ENCODE assay signal across 10 cellular contexts in genomic region chr17:78387982-78388941, GRCh38. TPM values are rescaled to one million over a fixed set of nuclear protein-coding genes. Genes with fewer than 3 reads are reported as not detected.
DNase-seq lines count a peak whose midpoint lies in the region; ATAC-seq, FAIRE-seq and TF ChIP-seq lines count a peak whose summit lies in the region.
"Had no signal": no experiment of that assay in that cellular context is flagged by ENCODE, and none has a peak within 500 bp of the region (broad histone marks: within the 10 kb centered on the region; RNA-seq: fewer than 3 reads in every experiment).

No MANE protein-coding gene starts in this region.

- peaks cover 92% of the 10 kb centered on the region for H3K36me3 Mint-ChIP-seq in activated T-cell treated with anti-CD3 and anti-CD28 coated beads, Interleukin-2, amount 50 U/mL, for 24 hours (ENCODE audit: low read depth)
- peaks cover 14% of the 10 kb centered on the region for H3K36me3 Mint-ChIP-seq in activated B cell treated with CpG ODN at 0.5 μM for 24 hours (ENCODE audit: low read depth)
- peaks cover 0 to 1% (median under 1%) of the 10 kb centered on the region in 3 donors for H3K36me3 Mint-ChIP-seq in immature natural killer cell

- H3K4me1 Mint-ChIP-seq in activated T-cell treated with anti-CD3 and anti-CD28 coated beads, Interleukin-2, amount 50 U/mL, for 24 hours (ENCODE audit: low read depth): peaks cover 92% of the 10 kb centered on the region
- peaks cover 83% of the 10 kb centered on the region for H3K4me1 Mint-ChIP-seq in activated B cell treated with CpG ODN at 0.5 μM for 24 hours
- H3K4me1 Mint-ChIP-seq in immature natural killer cell: peaks cover 71 to 73% of the 10 kb centered on the region in 2 donors

- no peak for TF ChIP-seq EP300 in transverse colon (IDR thresholded peaks at IDR 0.05; ENCODE audit: low read depth)

- H3K4me3 Mint-ChIP-seq in activated T-cell treated with anti-CD3 and anti-CD28 coated beads, Interleukin-2, amount 50 U/mL, for 24 hours: peak overlapping the region; percentile 56
- H3K4me3 Mint-ChIP-seq in activated B cell treated with CpG ODN at 0.5 μM for 24 hours (peak overlapping the region; percentile 69), immature natural killer cell (peak overlapping the region in 1 of 5 donors; percentile 24)

- ATAC-seq in activated B cell treated with CpG ODN at 0.5 μM for 24 hours (ENCODE audit: low read depth): peak; percentile 61
- no peak for ATAC-seq in GM19023 (IDR thresholded peaks at IDR 0.05; ENCODE audit: unreplicated experiment)

- in situ Hi-C loops in transverse colon (cut with MboI; ENCODE audit: low pct_ligation_motif_present in 1 of 4, low pct_unique_long_range_greater_than_20kb in 1 of 4, low sequenced_read_pairs in 3 of 4): no loop called here

- H3K27me3 ChIP-seq in transverse colon: no peaks in the 10 kb centered on the region

- H3K4me1 ChIP-seq in transverse colon: peaks cover 20 to 74% (median 40%) of the 10 kb centered on the region in 4 donors

- intact Hi-C loops in activated B cell treated with CpG ODN at 0.5 μM for 24 hours (cut with micrococcal nuclease): no loop called here
- intact Hi-C loops in transverse colon (cut with DNase I; ENCODE audit: low total_unique reads): no loop called here

- H3K36me3 ChIP-seq in transverse colon: no peaks in the 10 kb centered on the region

- TF ChIP-seq CTCF in activated B cell treated with CpG ODN at 0.5 μM for 24 hours (IDR thresholded peaks at IDR 0.05): no peak
- TF ChIP-seq CTCF in transverse colon (IDR thresholded peaks at IDR 0.05): no peak

- CTCF ChIA-PET in activated B cell treated with CpG ODN at 0.5 μM for 24 hours (lab: Charles Lee): interaction anchor here (0.6 to 2.1 kb wide), 7 partner anchors 25 to 138 kb away, joined by 3 to 9 read pairs (median 4); no protein-coding TSS in a partner anchor

- H3K27ac Mint-ChIP-seq in activated T-cell treated with anti-CD3 and anti-CD28 coated beads, Interleukin-2, amount 50 U/mL, for 24 hours: peak overlapping the region; percentile 100
- H3K27ac Mint-ChIP-seq in activated B cell treated with CpG ODN at 0.5 μM for 24 hours: peak overlapping the region; percentile 88
- H3K27ac Mint-ChIP-seq in immature natural killer cell: peak overlapping the region in 4 of 6 donors; percentile 38 to 83 (median 66)

- DNase-seq in activated T-cell treated with anti-CD3 and anti-CD28 coated beads, Interleukin-2, amount 50 U/mL, for 24 hours: no peak
- DNase-seq in activated T-cell treated with anti-CD3 and anti-CD28 coated beads, Interleukin-2, amount 50 U/mL, for 48 hours: no peak
- DNase-seq in activated B cell treated with CpG ODN at 0.5 μM for 24 hours (no peak), immature natural killer cell (no peak), transverse colon (peak; percentile 37), frontal cortex (ENCODE audit: low spot score in 2 of 2) (no peak), DMS 273 (lab: John Stamatoyannopoulos, UW; ENCODE audit: unreplicated experiment) (no peak)
- DNase-seq: islet precursor cell had no signal

- POLR2A ChIA-PET in activated B cell treated with CpG ODN at 0.5 μM for 24 hours (lab: Charles Lee): interaction anchor here (0.6 to 1.2 kb wide), 5 partner anchors 18 to 534 kb away, joined by 3 to 9 read pairs (median 3); no protein-coding TSS in a partner anchor

- H3K4me3 ChIP-seq in transverse colon: no peak overlapping the region

- H3K9me3 ChIP-seq in transverse colon: no peaks in the 10 kb centered on the region

- peak overlapping the region; percentile 68 to 91 (median 79) for H3K27ac ChIP-seq in transverse colon
- H3K27ac ChIP-seq: C4-2B had no signal

- no peaks in the 10 kb centered on the region for H3K27me3 Mint-ChIP-seq in activated T-cell treated with anti-CD3 and anti-CD28 coated beads, Interleukin-2, amount 50 U/mL, for 24 hours
- H3K27me3 Mint-ChIP-seq in activated B cell treated with CpG ODN at 0.5 μM for 24 hours (no peaks in the 10 kb centered on the region), immature natural killer cell (ENCODE audit: low read depth in 3 of 3) (peaks cover 0 to 3% (median 1%) of the 10 kb centered on the region in 3 donors)

- FAIRE-seq in frontal cortex (lab: Jason Lieb, UNC): no peak

- WGBS in transverse colon (ENCODE audit: low coverage in 1 of 2), 2 donors: 46 to 67% methylated on average over 1 to 10 of the region's 10 CpGs

- no peaks in the 10 kb centered on the region for H3K9me3 Mint-ChIP-seq in activated T-cell treated with anti-CD3 and anti-CD28 coated beads, Interleukin-2, amount 50 U/mL, for 24 hours
- H3K9me3 Mint-ChIP-seq in activated B cell treated with CpG ODN at 0.5 μM for 24 hours: no peaks in the 10 kb centered on the region
- no peaks in the 10 kb centered on the region for H3K9me3 Mint-ChIP-seq in immature natural killer cell

- no peak for TF ChIP-seq POLR2A in transverse colon (IDR thresholded peaks at IDR 0.05)

RNA-seq across cellular contexts. Expression of gene PGS1, which starts 9.8 kb away (rescaled TPM):
- total RNA-seq in activated B cell treated with CpG ODN at 0.5 μM for 24 hours (55.2 and 76.1 TPM in 2 replicates), transverse colon (10 to 100 TPM; 32.1 to 77.6 (median 60.1) TPM), frontal cortex (18.8 TPM)
- 10 to 100 TPM; 17.0 to 27.5 (median 27.2) TPM for polyA plus RNA-seq in immature natural killer cell

RNA-seq across cellular contexts. Expression of gene SOCS3, which starts 28.4 kb away (rescaled TPM):
- total RNA-seq in activated B cell treated with CpG ODN at 0.5 μM for 24 hours: 79.9 and 80.9 TPM in 2 replicates
- polyA plus RNA-seq in immature natural killer cell: 10 to 100 TPM in 2 of 3 donors, 1 to 10 TPM in 1; 9.0 to 15.4 (median 10.6) TPM
- total RNA-seq in transverse colon: 100 to 1,000 TPM in 1 of 4 donors, 10 to 100 TPM in 3; 22.3 to 230 (median 37.6) TPM
- 5.3 TPM for total RNA-seq in frontal cortex
